In genomic region chr12:124921200-124922008, GRCh38 we compare ENCODE assay signal across 8 cellular contexts. TPM values are rescaled to one million over a fixed set of nuclear protein-coding genes. Genes with fewer than 3 reads are reported as not detected.
DNase-seq lines count a peak whose midpoint lies in the region; ATAC-seq and TF ChIP-seq lines count a peak whose summit lies in the region.

No MANE protein-coding gene starts in this region.

- no peaks in the 10 kb centered on the region for H3K27me3 ChIP-seq in layer of hippocampus (ENCODE audit: control insufficient read depth, insufficient read depth, low read length)

- H3K9me3 ChIP-seq in SK-N-MC (ENCODE audit: low read depth, low read length): no peaks in the 10 kb centered on the region

- peak overlapping the region; percentile 100 for H3K27ac Mint-ChIP-seq in MCF 10A (ENCODE audit: low read depth, unreplicated experiment)

- peak; percentile 34 for ATAC-seq in GM18520 (IDR thresholded peaks at IDR 0.05; ENCODE audit: unreplicated experiment)
- ATAC-seq in HG02943 (IDR thresholded peaks at IDR 0.05; ENCODE audit: low read depth, unreplicated experiment): peak; percentile 46

- no peak for TF ChIP-seq CTCF in MCF 10A (IDR thresholded peaks at IDR 0.05; ENCODE audit: unreplicated experiment)

- H3K36me3 ChIP-seq in SK-N-MC (ENCODE audit: insufficient read depth, low read length): no peaks in the 10 kb centered on the region

- H3K9ac ChIP-seq in SK-N-MC (ENCODE audit: insufficient read length): peak overlapping the region; percentile 77

- CTCF ChIA-PET in MCF 10A (lab: Yijun Ruan, JAX): interaction anchor here (0.7 to 12.3 kb wide), 3 partner anchors 15 to 341 kb away, joined by 3 to 170 read pairs (median 11); no protein-coding TSS in a partner anchor

- peak overlapping the region; percentile 50 for H3K4me3 Mint-ChIP-seq in MCF 10A (ENCODE audit: unreplicated experiment)

- POLR2A ChIA-PET in MCF 10A (lab: Yijun Ruan, JAX): interaction anchor here (21.4 to 31.0 kb wide), 2 partner anchors 6 to 7 kb away, joined by 2121 read pairs; partner anchors contain the start of gene UBC

- H3K4me1 Mint-ChIP-seq in MCF 10A (ENCODE audit: insufficient read depth, unreplicated experiment): peaks cover 58% of the 10 kb centered on the region

- DNase-seq in SK-N-MC (ENCODE audit: low read depth, low spot score): peak; percentile 69
- peak; percentile 72 for DNase-seq in MCF 10A (ENCODE audit: unreplicated experiment)
- DNase-seq in stimulated activated CD4-positive, alpha-beta T cell treated with anti-CD3 and anti-CD28 coated beads, TNF-alpha, amount 100 ng/mL, for 4 hours (ENCODE audit: low read depth in 3 of 3): peak in 2 of 3 experiments; percentile 45 to 57
- no peak for DNase-seq in GDM1 (lab: John Stamatoyannopoulos, UW)
- no peak for DNase-seq in NCI-H345 (lab: John Stamatoyannopoulos, UW)

- intact Hi-C loops in MCF 10A (cut with micrococcal nuclease): no loop called here

- no peaks in the 10 kb centered on the region for H3K27me3 Mint-ChIP-seq in MCF 10A (ENCODE audit: insufficient read depth, unreplicated experiment)

- peak overlapping the region; percentile 92 for H3K4me3 ChIP-seq in SK-N-MC

- no TSS peak for BruUV-seq in MCF 10A (replicated peaks; lab: Mats Ljungman, UMichigan)

- H3K27ac ChIP-seq in SK-N-MC: peak overlapping the region; percentile 100
- peak overlapping the region; percentile 76 for H3K27ac ChIP-seq in layer of hippocampus (ENCODE audit: low read depth, low read length)

- H3K36me3 Mint-ChIP-seq in MCF 10A (ENCODE audit: insufficient read depth, unreplicated experiment): peaks cover 24% of the 10 kb centered on the region

- no peaks in the 10 kb centered on the region for H3K9me3 Mint-ChIP-seq in MCF 10A (ENCODE audit: unreplicated experiment)

RNA-seq across cellular contexts. Expression of gene UBC, which starts 7.0 kb away (rescaled TPM):
- total RNA-seq in MCF 10A (2022): 1,485 and 1,602 TPM in 2 replicates

RNA-seq across cellular contexts. Expression of gene SCARB1, which starts 57.7 kb away (rescaled TPM):
- total RNA-seq in MCF 10A (2022): 48.2 and 71.0 TPM in 2 replicates

Comparison
In these comparisons a context has a peak if more than half of its experiments do, and no peak if none do; other contexts are left out.
1. DNase-seq: peak in SK-N-MC (single experiment), MCF 10A (single experiment) and stimulated activated CD4-positive, alpha-beta T cell treated with anti-CD3 and anti-CD28 coated beads, TNF-alpha, amount 100 ng/mL, for 4 hours (2 of 3); none in GDM1 (single experiment) and NCI-H345 (single experiment).